Comparison of ENCODE assay signal across 32 cellular contexts in the genomic region with DNA sequence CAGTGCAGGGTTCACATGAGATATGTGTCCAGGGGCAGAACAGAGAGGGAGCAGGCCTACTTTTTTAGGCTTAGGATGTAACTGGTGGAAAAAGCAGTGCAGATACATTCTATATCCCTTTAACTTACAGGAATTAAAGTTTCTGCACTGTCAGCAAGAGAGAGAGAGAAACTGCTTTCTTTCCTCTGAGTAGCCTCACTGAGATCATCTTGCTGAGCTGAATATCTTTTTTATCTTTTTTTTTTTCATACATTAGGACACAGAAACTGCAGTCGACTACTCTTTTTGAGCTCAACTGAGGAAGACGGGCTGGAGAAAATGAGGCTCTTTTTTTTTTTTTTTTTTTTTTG. TPM values are rescaled to one million over a fixed set of nuclear protein-coding genes. Genes with fewer than 3 reads are reported as not detected.
"Had no signal": no experiment of that assay in that cellular context is flagged by ENCODE, and none has a peak within 500 bp of the region (broad histone marks: within the 10 kb centered on the region; RNA-seq: fewer than 3 reads in every experiment).

No MANE protein-coding gene starts in this region.

- H3K4me1 ChIP-seq: ascending aorta, body of pancreas, SJSA1 had no signal

- DNase-seq: activated CD4-positive, alpha-beta T cell treated with anti-CD3 and anti-CD28 coated beads for 48 hours; activated CD4-positive, alpha-beta T cell treated with anti-CD3 and anti-CD28 coated beads, Interleukin-2, amount 50 U/mL, for 4 hours; activated CD4-positive, CD25-positive, alpha-beta regulatory T cell treated with anti-CD3 and anti-CD28 coated beads, Interleukin-2, amount 50 U/mL, for 72 hours; activated CD8-positive, alpha-beta memory T cell treated with anti-CD3 and anti-CD28 coated beads, Interleukin-2, amount 50 U/mL, for 48 hours; activated CD8-positive, alpha-beta T cell treated with anti-CD3 and anti-CD28 coated beads, Interleukin-2, amount 10 ng/mL, durations not matched to agents 7 days and 5 days; activated effector memory CD4-positive, alpha-beta T cell treated with anti-CD3 and anti-CD28 coated beads, Interleukin-2, amount 50 U/mL, for 16 hours; activated naive CD4-positive, alpha-beta T cell treated with Interleukin-2 at 50 U/mL for 16 hours; activated naive CD8-positive, alpha-beta T cell treated with anti-CD3 and anti-CD28 coated beads, Interleukin-2, amount 50 U/mL, for 24 hours; activated T-cell treated with anti-CD3 and anti-CD28 coated beads, Interleukin-2, amount 50 U/mL, for 24 hours; amniotic stem cell; body of pancreas; Karpas-422; NCI-H1048; NCI-H146; NCI-H187 treated with DMSO at 0.1 percent for 48 hours; NCI-H2081 treated with DMSO at 0.1 percent for 48 hours; NCI-H226; NCI-H510A; NCI-H526 treated with DMSO at 0.1 percent for 48 hours; NCI-H82; SHP77; T-helper 9 cell had no signal

- H3K36me3 Mint-ChIP-seq: activated naive CD4-positive, alpha-beta T cell treated with anti-CD3 and anti-CD28 coated beads, Interleukin-2, amount 50 U/mL, for 72 hours; WTC11 had no signal

- H3K27ac ChIP-seq: ascending aorta, body of pancreas, SJSA1 had no signal

- H3K27me3 ChIP-seq: ascending aorta, body of pancreas, SJSA1 had no signal

- H3K36me3 ChIP-seq: ascending aorta, SJSA1 had no signal

- ATAC-seq: activated CD8-positive, alpha-beta T cell treated with anti-CD3 and anti-CD28 coated beads, Interleukin-2, amount 10 ng/mL, durations not matched to agents 7 days and 5 days; activated naive CD4-positive, alpha-beta T cell treated with anti-CD3 and anti-CD28 coated beads, Interleukin-2, amount 50 U/mL, for 72 hours; activated naive CD8-positive, alpha-beta T cell treated with anti-CD3 and anti-CD28 coated beads, Interleukin-2, amount 50 U/mL, for 24 hours; body of pancreas; SK-N-SH treated with all-trans-retinoic acid at 6 μM for 48 hours; WTC11 had no signal

- H3K4me3 Mint-ChIP-seq: activated CD8-positive, alpha-beta T cell treated with anti-CD3 and anti-CD28 coated beads, Interleukin-2, amount 10 ng/mL, durations not matched to agents 7 days and 5 days; activated naive CD8-positive, alpha-beta T cell treated with anti-CD3 and anti-CD28 coated beads, Interleukin-2, amount 50 U/mL, for 24 hours; activated T-cell treated with anti-CD3 and anti-CD28 coated beads, Interleukin-2, amount 50 U/mL, for 24 hours; activated T-helper 1 cell treated with anti-CD3 and anti-CD28 coated beads, Interleukin-12 subunit alpha, Interleukin-12 subunit beta, Interleukin-2, Interleukin-4 antibody, amounts not matched to agents 30 ng/mL and 10 ng/mL and 1 ng/mL, durations not matched to agents 14 hours and 24 hours and 36 hours; central memory CD8-positive, alpha-beta T cell; T-helper 1 cell treated with Interleukin-12 subunit alpha and Interleukin-12 subunit beta and Interleukin-4 antibody, amounts not matched to agents 30 μg/mL and 1 μg/mL, for 36 hours; WTC11 had no signal

- H3K4me3 ChIP-seq: ascending aorta, body of pancreas, SJSA1 had no signal

- H3K4me1 Mint-ChIP-seq: activated naive CD8-positive, alpha-beta T cell treated with anti-CD3 and anti-CD28 coated beads, Interleukin-2, amount 50 U/mL, for 24 hours; central memory CD8-positive, alpha-beta T cell had no signal

- H3K9me3 Mint-ChIP-seq: activated naive CD4-positive, alpha-beta T cell treated with anti-CD3 and anti-CD28 coated beads, Interleukin-2, amount 50 U/mL, for 72 hours; activated naive CD8-positive, alpha-beta T cell treated with anti-CD3 and anti-CD28 coated beads, Interleukin-2, amount 50 U/mL, for 24 hours; activated T-cell treated with anti-CD3 and anti-CD28 coated beads, Interleukin-2, amount 50 U/mL, for 24 hours; activated T-helper 1 cell treated with anti-CD3 and anti-CD28 coated beads, Interleukin-12 subunit alpha, Interleukin-12 subunit beta, Interleukin-2, Interleukin-4 antibody, amounts not matched to agents 30 ng/mL and 10 ng/mL and 1 ng/mL, durations not matched to agents 14 hours and 24 hours and 36 hours; central memory CD8-positive, alpha-beta T cell; T-helper 1 cell treated with Interleukin-12 subunit alpha and Interleukin-12 subunit beta and Interleukin-4 antibody, amounts not matched to agents 30 μg/mL and 1 μg/mL, for 36 hours had no signal

- H3K9me3 ChIP-seq: ascending aorta, body of pancreas, SJSA1 had no signal

- H3K27ac Mint-ChIP-seq: activated CD8-positive, alpha-beta T cell treated with anti-CD3 and anti-CD28 coated beads, Interleukin-2, amount 10 ng/mL, durations not matched to agents 7 days and 5 days; activated naive CD4-positive, alpha-beta T cell treated with anti-CD3 and anti-CD28 coated beads, Interleukin-2, amount 50 U/mL, for 72 hours; activated naive CD8-positive, alpha-beta T cell treated with anti-CD3 and anti-CD28 coated beads, Interleukin-2, amount 50 U/mL, for 24 hours; activated T-cell treated with anti-CD3 and anti-CD28 coated beads, Interleukin-2, amount 50 U/mL, for 24 hours; activated T-helper 1 cell treated with anti-CD3 and anti-CD28 coated beads, Interleukin-12 subunit alpha, Interleukin-12 subunit beta, Interleukin-2, Interleukin-4 antibody, amounts not matched to agents 30 ng/mL and 10 ng/mL and 1 ng/mL, durations not matched to agents 14 hours and 24 hours and 36 hours; T-helper 1 cell treated with Interleukin-12 subunit alpha and Interleukin-12 subunit beta and Interleukin-4 antibody, amounts not matched to agents 30 μg/mL and 1 μg/mL, for 36 hours; WTC11 had no signal

RNA-seq across cellular contexts. Expression of a gene that starts 50.1 kb away (rescaled TPM):
- total RNA-seq: activated CD8-positive, alpha-beta T cell treated with anti-CD3 and anti-CD28 coated beads, Interleukin-2, amount 10 ng/mL, durations not matched to agents 7 days and 5 days; activated T-helper 1 cell treated with anti-CD3 and anti-CD28 coated beads, Interleukin-12 subunit alpha, Interleukin-12 subunit beta, Interleukin-2, Interleukin-4 antibody, amounts not matched to agents 30 ng/mL and 10 ng/mL and 1 ng/mL, durations not matched to agents 14 hours and 24 hours and 36 hours; ascending aorta; body of pancreas; OCI-LY7; RPMI7951; WTC11 had no signal
